Comparison of ENCODE assay signal across 26 cellular contexts in the genomic region with DNA sequence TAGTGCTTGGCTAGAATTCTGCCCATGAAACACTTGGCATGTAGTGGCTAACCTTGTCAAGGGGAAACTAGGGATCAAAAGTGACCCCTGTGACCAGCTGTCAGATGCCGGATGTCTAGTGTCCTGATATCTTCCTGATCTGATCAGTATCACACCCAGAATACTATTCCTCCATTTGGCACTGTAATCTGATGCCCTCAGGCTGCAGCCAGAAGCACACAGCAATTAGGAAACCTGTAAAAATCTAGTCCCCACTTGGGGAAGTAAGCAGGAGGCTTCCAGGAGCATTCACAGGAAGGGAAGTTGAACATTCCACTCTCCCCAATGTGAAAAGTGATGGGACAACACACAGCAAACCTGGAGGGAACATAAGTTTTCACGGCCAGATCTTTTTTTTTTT.
"Had no signal": no experiment of that assay in that cellular context is flagged by ENCODE, and none has a peak within 500 bp of the region (broad histone marks: within the 10 kb centered on the region; RNA-seq: fewer than 3 reads in every experiment).

No MANE protein-coding gene starts in this region.

- H3K27me3 Mint-ChIP-seq: naive thymus-derived CD8-positive, alpha-beta T cell; progenitor cell of endocrine pancreas; stimulated activated naive CD8-positive, alpha-beta T cell treated with anti-CD3 and anti-CD28 coated beads, Interleukin-15, Interleukin-2, amounts not matched to agents 100 ng/mL and 50 ng/mL, for 24 hours; type B pancreatic cell had no signal

- H3K36me3 ChIP-seq: breast epithelium, esophagus squamous epithelium, right lobe of liver, thoracic aorta had no signal

- ATAC-seq: activated naive CD4-positive, alpha-beta T cell treated with anti-CD3 and anti-CD28 coated beads, Interleukin-2, amount 50 U/mL, for 72 hours; activated T-cell treated with anti-CD3 and anti-CD28 coated beads, Interleukin-2, amount 50 U/mL, for 72 hours; naive thymus-derived CD8-positive, alpha-beta T cell; right lobe of liver; stimulated activated effector memory CD8-positive, alpha-beta T cell treated with anti-CD3 and anti-CD28 coated beads, Interleukin-12 subunit alpha, Interleukin-12 subunit beta, amount 100 ng/mL, for 72 hours had no signal

- H3K27ac ChIP-seq: breast epithelium, epithelial cell of prostate, esophagus squamous epithelium, right lobe of liver, thoracic aorta, uterus, VCaP had no signal

- H3K27ac Mint-ChIP-seq: activated naive CD4-positive, alpha-beta T cell treated with anti-CD3 and anti-CD28 coated beads, Interleukin-2, amount 50 U/mL, for 72 hours; activated T-cell treated with anti-CD3 and anti-CD28 coated beads, Interleukin-2, amount 50 U/mL, for 72 hours; endodermal cell; naive thymus-derived CD8-positive, alpha-beta T cell; progenitor cell of endocrine pancreas; stimulated activated effector memory CD8-positive, alpha-beta T cell treated with anti-CD3 and anti-CD28 coated beads, Interleukin-12 subunit alpha, Interleukin-12 subunit beta, amount 100 ng/mL, for 72 hours; stimulated activated naive CD8-positive, alpha-beta T cell treated with anti-CD3 and anti-CD28 coated beads, Interleukin-15, Interleukin-2, amounts not matched to agents 100 ng/mL and 50 ng/mL, for 24 hours; type B pancreatic cell had no signal

- DNase-seq: activated CD4-positive, alpha-beta T cell treated with anti-CD3 and anti-CD28 coated beads for 4 hours; activated CD4-positive, alpha-beta T cell treated with anti-CD3 and anti-CD28 coated beads, Interleukin-2, amount 50 U/mL, for 4 hours; activated naive CD4-positive, alpha-beta T cell; activated T-cell treated with anti-CD3 and anti-CD28 coated beads for 4 hours; activated T-cell treated with anti-CD3 and anti-CD28 coated beads, Interleukin-2, amount 50 U/mL, for 72 hours; central memory CD4-positive, alpha-beta T cell; endodermal cell; esophagus squamous epithelium; foreskin melanocyte; mammary epithelial cell; midbrain; naive thymus-derived CD8-positive, alpha-beta T cell; right lobe of liver; small intestine; stimulated activated CD4-positive, alpha-beta T cell treated with anti-CD3 and anti-CD28 coated beads, Interleukin-4, amount 100 ng/mL, for 24 hours; T-helper 9 cell; uterus had no signal

- H3K4me1 Mint-ChIP-seq: naive thymus-derived CD8-positive, alpha-beta T cell; stimulated activated effector memory CD8-positive, alpha-beta T cell treated with anti-CD3 and anti-CD28 coated beads, Interleukin-12 subunit alpha, Interleukin-12 subunit beta, amount 100 ng/mL, for 72 hours had no signal

- H3K9me3 Mint-ChIP-seq: activated naive CD4-positive, alpha-beta T cell treated with anti-CD3 and anti-CD28 coated beads, Interleukin-2, amount 50 U/mL, for 72 hours; activated T-cell treated with anti-CD3 and anti-CD28 coated beads, Interleukin-2, amount 50 U/mL, for 72 hours; endodermal cell; naive thymus-derived CD8-positive, alpha-beta T cell; stimulated activated effector memory CD8-positive, alpha-beta T cell treated with anti-CD3 and anti-CD28 coated beads, Interleukin-12 subunit alpha, Interleukin-12 subunit beta, amount 100 ng/mL, for 72 hours; stimulated activated naive CD8-positive, alpha-beta T cell treated with anti-CD3 and anti-CD28 coated beads, Interleukin-15, Interleukin-2, amounts not matched to agents 100 ng/mL and 50 ng/mL, for 24 hours; type B pancreatic cell had no signal

- H3K9me3 ChIP-seq: breast epithelium, esophagus squamous epithelium, right lobe of liver, thoracic aorta, uterus had no signal

- H3K36me3 Mint-ChIP-seq: activated naive CD4-positive, alpha-beta T cell treated with anti-CD3 and anti-CD28 coated beads, Interleukin-2, amount 50 U/mL, for 72 hours; naive thymus-derived CD8-positive, alpha-beta T cell; stimulated activated effector memory CD8-positive, alpha-beta T cell treated with anti-CD3 and anti-CD28 coated beads, Interleukin-12 subunit alpha, Interleukin-12 subunit beta, amount 100 ng/mL, for 72 hours; type B pancreatic cell had no signal

- H3K4me3 Mint-ChIP-seq: activated T-cell treated with anti-CD3 and anti-CD28 coated beads, Interleukin-2, amount 50 U/mL, for 72 hours; endodermal cell; naive thymus-derived CD8-positive, alpha-beta T cell; stimulated activated effector memory CD8-positive, alpha-beta T cell treated with anti-CD3 and anti-CD28 coated beads, Interleukin-12 subunit alpha, Interleukin-12 subunit beta, amount 100 ng/mL, for 72 hours; stimulated activated naive CD8-positive, alpha-beta T cell treated with anti-CD3 and anti-CD28 coated beads, Interleukin-15, Interleukin-2, amounts not matched to agents 100 ng/mL and 50 ng/mL, for 24 hours; type B pancreatic cell had no signal

- H3K4me1 ChIP-seq: breast epithelium, esophagus squamous epithelium, right lobe of liver, uterus had no signal

- H3K4me3 ChIP-seq: breast epithelium, esophagus squamous epithelium, right lobe of liver, thoracic aorta, uterus had no signal
